8 cellular contexts compared by ENCODE assay signal in the genomic region with DNA sequence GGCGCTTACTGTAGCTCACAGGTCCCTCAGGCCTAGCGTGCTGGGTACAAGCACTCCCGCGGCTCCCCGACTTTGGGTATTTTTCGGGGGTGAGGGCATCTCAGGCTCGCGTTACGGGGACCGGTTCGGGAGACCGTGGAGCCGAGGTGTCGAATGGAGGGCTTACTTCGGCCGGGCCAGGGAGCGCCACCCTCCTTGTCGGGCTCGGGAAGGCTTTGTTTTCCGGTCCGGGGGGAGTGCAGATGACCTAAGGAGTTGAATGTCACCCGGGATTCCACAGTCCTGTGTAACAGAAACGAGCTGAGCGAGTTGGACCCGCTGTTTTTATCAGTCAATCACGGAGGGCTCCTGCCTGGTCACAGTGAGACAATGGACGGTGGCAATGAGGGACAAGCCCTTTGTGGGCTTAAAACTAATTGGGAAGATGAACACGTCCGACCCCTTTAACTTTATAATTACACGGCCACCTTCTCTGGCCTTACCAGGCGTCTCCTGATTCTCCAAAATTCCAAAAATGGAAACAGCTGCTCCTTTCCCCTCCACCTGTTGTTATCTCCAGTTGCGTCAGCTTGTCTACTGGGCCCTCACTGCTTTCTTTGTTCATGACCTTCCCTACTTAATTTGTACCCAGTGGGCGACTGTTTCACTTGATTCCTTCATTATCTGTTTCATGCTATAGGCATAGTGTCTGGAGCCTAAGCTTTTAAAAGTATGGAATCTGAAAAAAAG. TPM values are rescaled to one million over a fixed set of nuclear protein-coding genes. Genes with fewer than 3 reads are reported as not detected.
DNase-seq lines count a peak whose midpoint lies in the region; ATAC-seq and TF ChIP-seq lines count a peak whose summit lies in the region.

No MANE protein-coding gene starts in this region.

- H3K27me3 ChIP-seq in GM23338 (ENCODE audit: insufficient read depth) (no peaks in the 10 kb centered on the region), WERI-Rb-1 (ENCODE audit: insufficient read depth, low read depth, severe bottlenecking) (no peaks in the 10 kb centered on the region), heart left ventricle (no peaks in the 10 kb centered on the region), sigmoid colon (no peaks in the 10 kb centered on the region)

- H3K4me2 ChIP-seq in GM23338 = peak overlapping the region; percentile 82

- H3K27ac ChIP-seq in GM23338 (ENCODE audit: low read depth) (peak overlapping the region; percentile 86; the same call in 1 of the 2 replicates), WERI-Rb-1 (peak overlapping the region; percentile 98), heart left ventricle (peak overlapping the region in 11 of 12 donors; percentile 90 to 99 (median 95)), sigmoid colon (peak overlapping the region; percentile 86 to 89 (median 88))

- peaks cover 11% of the 10 kb centered on the region for H3K4me1 Mint-ChIP-seq in GM23338

- H3K4me1 ChIP-seq in GM23338 (ENCODE audit: insufficient read depth) (peaks cover 12% of the 10 kb centered on the region), heart left ventricle (peaks cover 0 to 43% (median 18%) of the 10 kb centered on the region in 12 donors), sigmoid colon (peaks cover 0 to 19% (median 13%) of the 10 kb centered on the region in 4 donors)

- TF ChIP-seq CTCF in GM23338 (conservative IDR thresholded peaks at IDR 0.05; ENCODE audit: low read depth in 2 of 2) = no peak
- no peak for TF ChIP-seq CTCF in WERI-Rb-1 (IDR thresholded peaks at IDR 0.05; ENCODE audit: low read depth, low read length)
- peak in 1 of 12 donors; percentile 4 for TF ChIP-seq CTCF in heart left ventricle (IDR thresholded peaks at IDR 0.05)
- peak in 1 of 4 experiments; percentile 20 for TF ChIP-seq CTCF in sigmoid colon (IDR thresholded peaks at IDR 0.05)

- WGBS in heart left ventricle, 4 donors = 24 to 32% (median 27%) methylated on average over 27 to 33 of the region's 33 CpGs
- WGBS in sigmoid colon, 2 donors = 33 to 40% methylated on average over 33 of the region's 33 CpGs

- H3K36me3 Mint-ChIP-seq in GM23338 (ENCODE audit: low read depth) = peaks cover 11% of the 10 kb centered on the region; the same call in 2 of the 3 replicates

- TF ChIP-seq POLR2A in heart left ventricle (IDR thresholded peaks at IDR 0.05) = no peak
- no peak for TF ChIP-seq POLR2A in sigmoid colon (IDR thresholded peaks at IDR 0.05)

- H3K9me3 ChIP-seq in WERI-Rb-1 (ENCODE audit: severe bottlenecking) = no peaks in the 10 kb centered on the region
- no peaks in the 10 kb centered on the region for H3K9me3 ChIP-seq in heart left ventricle
- H3K9me3 ChIP-seq in sigmoid colon = no peaks in the 10 kb centered on the region

- peaks cover 9% of the 10 kb centered on the region for H3K27me3 Mint-ChIP-seq in GM23338 (ENCODE audit: insufficient read depth, low read depth, poor library complexity)

- peak overlapping the region; percentile 94 for H3K27ac Mint-ChIP-seq in GM23338

- peak overlapping the region; percentile 85 for H3K4me3 Mint-ChIP-seq in GM23338

- no peaks in the 10 kb centered on the region for H3K9me2 ChIP-seq in GM23338 (ENCODE audit: insufficient read depth)

- H3F3A ChIP-seq in GM23338 (replicated peaks; ENCODE audit: low read depth) = no peaks in the 10 kb centered on the region

- intact Hi-C loops in heart left ventricle (cut with DNase I) (loop anchor here in 9 of 10 donors (2.0 to 10.0 kb wide), 9 partner anchors 48 to 245 kb away; partner anchors contain the start of gene MAN1A2 (in 4 of the 9)), sigmoid colon (cut with DNase I) (loop anchor here (5.0 to 10.0 kb wide), 4 partner anchors 162 to 805 kb away; partner anchors contain the start of genes GDAP2, TENT5C and WDR3)

- H2AFZ ChIP-seq in GM23338 = peak overlapping the region; percentile 79

- no peaks in the 10 kb centered on the region for H4K20me1 ChIP-seq in GM23338 (replicated peaks; ENCODE audit: insufficient read depth)

- ATAC-seq in GM23338 (no peak), heart left ventricle (peak in 2 of 4 donors; percentile 0 to 3), HG02588 (IDR thresholded peaks at IDR 0.05; ENCODE audit: unreplicated experiment) (no peak), HG02973 (IDR thresholded peaks at IDR 0.05; ENCODE audit: unreplicated experiment) (no peak)

- H3K4me3 ChIP-seq in GM23338 = peak overlapping the region; percentile 77
- H3K4me3 ChIP-seq in WERI-Rb-1 (ENCODE audit: low read depth, low read length) = peak overlapping the region; percentile 86; the same call in 1 of the 2 replicates
- peak overlapping the region; percentile 40 to 88 (median 75) for H3K4me3 ChIP-seq in heart left ventricle
- H3K4me3 ChIP-seq in sigmoid colon = peak overlapping the region; percentile 62 to 82 (median 72)

- H3K9me3 Mint-ChIP-seq in GM23338 = no peaks in the 10 kb centered on the region

- H3K79me2 ChIP-seq in GM23338 (replicated peaks; ENCODE audit: insufficient read depth) = peaks cover 4% of the 10 kb centered on the region; the same call in 1 of the 2 replicates

- no peak for DNase-seq in GM23338 (ENCODE audit: low spot score)
- DNase-seq in WERI-Rb-1 = no peak
- DNase-seq in heart left ventricle = no peak
- DNase-seq in sigmoid colon = no peak
- no peak for DNase-seq in NCI-H82 treated with DMSO at 0.1 percent for 48 hours (lab: John Stamatoyannopoulos, UW; ENCODE audit: unreplicated experiment)
- no peak for DNase-seq in Kasumi-1 (lab: John Stamatoyannopoulos, UW)

- no peak for TF ChIP-seq EP300 in sigmoid colon (IDR thresholded peaks at IDR 0.05)

- H3K36me3 ChIP-seq in GM23338 (ENCODE audit: insufficient read depth) (no peaks in the 10 kb centered on the region), WERI-Rb-1 (no peaks in the 10 kb centered on the region; the same call in 1 of the 2 replicates), heart left ventricle (peaks cover 0 to 8% (median 0%) of the 10 kb centered on the region in 9 donors), sigmoid colon (no peaks in the 10 kb centered on the region)

TF ChIP-seq in GM23338, 12 proteins besides CTCF, POLR2A, EP300 and RAD21:
- TF ChIP-seq ZNF114 (CRISPR knock-in tag; IDR thresholded peaks at IDR 0.05) = peak; percentile 10; the same call in 1 of the 2 replicates
- TF ChIP-seq EZH2 (IDR thresholded peaks at IDR 0.05; ENCODE audit: low read depth, unreplicated experiment) = no peak
- TF ChIP-seq JUNB (IDR thresholded peaks at IDR 0.05; ENCODE audit: unreplicated experiment) = no peak

RNA-seq across cellular contexts. Expression of gene TRIM45, which starts 0.9 kb away (rescaled TPM):
- 11.6 and 15.0 TPM in 2 replicates for total RNA-seq in GM23338 (2014; rRNA removed; shearing (Covaris generic))
- 7.9 and 8.8 TPM in 2 replicates for polyA plus RNA-seq in GM23338 (2016; fragmentation: Nextera tagmentation; extraction: Ambion mirVana)
- 10 to 100 TPM in 5 of 9 donors, 1 to 10 TPM in 4; 6.9 to 22.2 (median 12.7) TPM for total RNA-seq in heart left ventricle
- 1 to 10 TPM; 1.4 to 7.6 TPM for polyA plus RNA-seq in heart left ventricle
- total RNA-seq in sigmoid colon = 1 to 10 TPM; 2.1 to 9.1 (median 4.5) TPM
- polyA plus RNA-seq in sigmoid colon = 1 to 10 TPM in 1 of 3 donors, under 1 TPM in 2; 0.46 to 1.0 (median 0.60) TPM
